In the genomic region with DNA sequence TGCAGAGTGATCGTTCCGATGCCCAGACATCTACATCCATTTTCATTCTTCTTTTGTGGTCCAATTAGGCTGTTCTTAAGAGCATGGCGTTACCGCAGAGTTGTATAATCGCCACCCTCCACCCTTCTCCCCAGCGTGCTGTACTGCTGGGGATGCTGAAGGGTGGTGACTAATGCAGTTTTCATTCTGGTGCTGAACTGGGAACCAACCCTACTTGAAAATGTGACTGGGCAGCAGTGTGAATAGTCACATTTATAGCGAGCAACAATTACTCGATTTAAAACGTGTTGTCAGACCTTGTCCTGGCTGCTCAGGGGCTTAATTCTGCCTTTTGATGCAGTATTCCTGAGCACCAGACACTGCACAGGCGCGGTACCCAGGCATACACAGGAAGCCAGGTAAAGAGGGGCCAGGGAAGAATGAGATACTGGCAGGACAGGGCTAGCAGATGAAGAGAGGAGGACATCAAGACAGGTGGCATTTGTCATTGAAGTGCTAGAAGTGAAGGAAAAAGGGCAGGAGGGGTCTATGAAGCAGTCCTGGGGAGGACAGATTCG, we compare ENCODE assay signal across 8 cellular contexts. TPM values are rescaled to one million over a fixed set of nuclear protein-coding genes. Genes with fewer than 3 reads are reported as not detected.
DNase-seq lines count a peak whose midpoint lies in the region; ATAC-seq and TF ChIP-seq lines count a peak whose summit lies in the region.

No MANE protein-coding gene starts in this region.

- no peak overlapping the region for H3K14ac ChIP-seq in mesenchymal stem cell (ENCODE audit: low read length in 2 of 2)

- H3K79me1 ChIP-seq in mesenchymal stem cell (replicated peaks; ENCODE audit: low read length, poor library complexity, severe bottlenecking) = peaks cover 7% of the 10 kb centered on the region

- no peak overlapping the region for H2BK15ac ChIP-seq in mesenchymal stem cell (ENCODE audit: low read depth, poor library complexity, severe bottlenecking)

- no peak overlapping the region for H2BK120ac ChIP-seq in mesenchymal stem cell (ENCODE audit: low read depth, low read length)

- ATAC-seq in activated CD8-positive, alpha-beta memory T cell treated with anti-CD3 and anti-CD28 coated beads, Interleukin-2, amount 10 ng/mL, durations not matched to agents 7 days and 5 days = peak; percentile 41
- ATAC-seq in HG02884 (IDR thresholded peaks at IDR 0.05; ENCODE audit: unreplicated experiment) = peak; percentile 12

- peaks cover 0 to 37% of the 10 kb centered on the region in 2 experiments for H3K36me3 ChIP-seq in mesenchymal stem cell (ENCODE audit: control insufficient read depth in 1 of 2, insufficient read depth in 2 of 2, low read depth in 1 of 2, low read length in 2 of 2)
- peaks cover 0 to 11% (median 0%) of the 10 kb centered on the region in 3 donors for H3K36me3 ChIP-seq in tibial nerve

- intact Hi-C loops in dorsolateral prefrontal cortex (cut with DNase I) = loop anchor here in 1 of 2 donors (2.0 to 5.0 kb wide), 3 partner anchors 69 to 664 kb away; partner anchors contain the start of genes GAS1, NAA35 and TUT7

- CTCF ChIA-PET in activated CD8-positive, alpha-beta memory T cell treated with anti-CD3 and anti-CD28 coated beads, Interleukin-2, amount 10 ng/mL, durations not matched to agents 7 days and 5 days (lab: Charles Lee) = interaction anchor here (0.7 to 1.1 kb wide), 3 partner anchors 16 to 51 kb away, joined by 3 read pairs; no protein-coding TSS in a partner anchor

- H3K4ac ChIP-seq in mesenchymal stem cell (ENCODE audit: low read depth in 1 of 2, low read length in 2 of 2) = peak overlapping the region in 1 of 2 experiments; percentile 26

- no peak overlapping the region for H4K8ac ChIP-seq in mesenchymal stem cell (ENCODE audit: low read length)

- H3K4me1 ChIP-seq in mesenchymal stem cell (ENCODE audit: control insufficient read depth, insufficient read depth, low read depth, low read length) = peaks cover 8% of the 10 kb centered on the region
- peaks cover 0 to 35% (median 18%) of the 10 kb centered on the region in 4 donors for H3K4me1 ChIP-seq in tibial nerve

- WGBS in mesenchymal stem cell = 35% methylated on average over 10 of the region's 12 CpGs
- 14 to 19% methylated on average over 12 of the region's 12 CpGs for WGBS in tibial nerve, 2 donors

- H3K4me3 Mint-ChIP-seq in activated CD8-positive, alpha-beta memory T cell treated with anti-CD3 and anti-CD28 coated beads, Interleukin-2, amount 10 ng/mL, durations not matched to agents 7 days and 5 days = peak overlapping the region; percentile 82

- H3K4me1 Mint-ChIP-seq in activated CD8-positive, alpha-beta memory T cell treated with anti-CD3 and anti-CD28 coated beads, Interleukin-2, amount 10 ng/mL, durations not matched to agents 7 days and 5 days = peaks cover 39% of the 10 kb centered on the region

- H3K4me3 ChIP-seq in dorsolateral prefrontal cortex = peak overlapping the region; percentile 63 to 100 (median 95)
- peak overlapping the region; percentile 84 to 97 for H3K4me3 ChIP-seq in mesenchymal stem cell (ENCODE audit: insufficient read depth in 1 of 2, low read depth in 1 of 2, low read length in 2 of 2)
- H3K4me3 ChIP-seq in tibial nerve = peak overlapping the region; percentile 77 to 96 (median 87)

- peak overlapping the region in 1 of 2 experiments; percentile 31 for H3K18ac ChIP-seq in mesenchymal stem cell (ENCODE audit: low read depth in 1 of 2, low read length in 2 of 2)

- H2AFZ ChIP-seq in mesenchymal stem cell (ENCODE audit: low read depth, low read length) = peak overlapping the region; percentile 87

- H2BK5ac ChIP-seq in mesenchymal stem cell (ENCODE audit: low read depth, low read length, poor library complexity, severe bottlenecking) = no peak overlapping the region

- peak overlapping the region; percentile 88 for H3K4me2 ChIP-seq in mesenchymal stem cell (ENCODE audit: low read length, poor library complexity, severe bottlenecking)

- H3K27ac ChIP-seq in dorsolateral prefrontal cortex (peak overlapping the region; percentile 86 to 100 (median 98)), mesenchymal stem cell (ENCODE audit: low read length, poor library complexity, severe bottlenecking) (peak overlapping the region; percentile 45), tibial nerve (peak overlapping the region; percentile 95 to 100 (median 99))

- H4K91ac ChIP-seq in mesenchymal stem cell (ENCODE audit: low read length) = no peak overlapping the region

- no peak for TF ChIP-seq POLR2A in tibial nerve (IDR thresholded peaks at IDR 0.05)

- H3K9me3 ChIP-seq in mesenchymal stem cell (ENCODE audit: control insufficient read depth, low read length) = no peaks in the 10 kb centered on the region
- H3K9me3 ChIP-seq in tibial nerve = no peaks in the 10 kb centered on the region

- no peaks in the 10 kb centered on the region for H3K27me3 Mint-ChIP-seq in activated CD8-positive, alpha-beta memory T cell treated with anti-CD3 and anti-CD28 coated beads, Interleukin-2, amount 10 ng/mL, durations not matched to agents 7 days and 5 days

- no peak overlapping the region for H2AK5ac ChIP-seq in mesenchymal stem cell (ENCODE audit: low read length, severe bottlenecking)

- H3K27ac Mint-ChIP-seq in activated CD8-positive, alpha-beta memory T cell treated with anti-CD3 and anti-CD28 coated beads, Interleukin-2, amount 10 ng/mL, durations not matched to agents 7 days and 5 days = peak overlapping the region; percentile 88

- peak overlapping the region; percentile 98 for H3K9ac ChIP-seq in mesenchymal stem cell (ENCODE audit: low read length)

- H3K9me3 Mint-ChIP-seq in activated CD8-positive, alpha-beta memory T cell treated with anti-CD3 and anti-CD28 coated beads, Interleukin-2, amount 10 ng/mL, durations not matched to agents 7 days and 5 days (ENCODE audit: low read depth) = no peaks in the 10 kb centered on the region

- no peak for DNase-seq in activated CD8-positive, alpha-beta memory T cell treated with anti-CD3 and anti-CD28 coated beads, Interleukin-2, amount 10 ng/mL, durations not matched to agents 7 days and 5 days
- no peak for DNase-seq in activated CD8-positive, alpha-beta memory T cell treated with anti-CD3 and anti-CD28 coated beads, Interleukin-2, amount 50 U/mL, for 4 hours
- peak; percentile 86 for DNase-seq in OCI-M1 (lab: John Stamatoyannopoulos, UW)
- DNase-seq in dorsolateral prefrontal cortex = peak in 4 of 10 donors; percentile 21 to 55 (median 40)
- DNase-seq in mesenchymal stem cell = peak; percentile 91
- DNase-seq in tibial nerve (ENCODE audit: low spot score in 2 of 2) = no peak
- no peak for DNase-seq in HT-29 (ENCODE audit: low spot score)

- peaks cover 9% of the 10 kb centered on the region for H3K36me3 Mint-ChIP-seq in activated CD8-positive, alpha-beta memory T cell treated with anti-CD3 and anti-CD28 coated beads, Interleukin-2, amount 10 ng/mL, durations not matched to agents 7 days and 5 days

- H2BK12ac ChIP-seq in mesenchymal stem cell (ENCODE audit: low read length in 2 of 2) = peak overlapping the region in 1 of 2 experiments; percentile 54

- no peak for TF ChIP-seq EP300 in tibial nerve (IDR thresholded peaks at IDR 0.05)

- H3K27me3 ChIP-seq in dorsolateral prefrontal cortex (no peaks in the 10 kb centered on the region), mesenchymal stem cell (ENCODE audit: control insufficient read depth in 1 of 2, insufficient read depth in 1 of 2, low read length in 2 of 2) (no peaks in the 10 kb centered on the region), tibial nerve (no peaks in the 10 kb centered on the region)

- TF ChIP-seq CTCF in dorsolateral prefrontal cortex (IDR thresholded peaks at IDR 0.05 in 54 of 56, conservative IDR thresholded peaks at IDR 0.05 in 2 of 56; ENCODE audit: low read depth in 1 of 56, partially characterized antibody in 56 of 56) = no peak
- TF ChIP-seq CTCF in tibial nerve (IDR thresholded peaks at IDR 0.05) = no peak

- no peak overlapping the region for H3K23ac ChIP-seq in mesenchymal stem cell (ENCODE audit: low read length in 2 of 2)

RNA-seq across cellular contexts. Expression of gene ISCA1, which starts 0.7 kb away (rescaled TPM):
- total RNA-seq in activated CD8-positive, alpha-beta memory T cell treated with anti-CD3 and anti-CD28 coated beads, Interleukin-2, amount 10 ng/mL, durations not matched to agents 7 days and 5 days = 10 to 100 TPM; 16.3 to 20.0 TPM
- total RNA-seq in dorsolateral prefrontal cortex (10 to 100 TPM; 41.6 to 97.5 (median 70.2) TPM), tibial nerve (10 to 100 TPM; 21.2 to 40.2 (median 32.7) TPM)
- 26.2 TPM for polyA plus RNA-seq in mesenchymal stem cell (2013, experiment 1 of 2)
- polyA plus RNA-seq in mesenchymal stem cell (2013, experiment 2 of 2) = 26.2 TPM
- total RNA-seq in HT-29 (2014; rRNA removed; shearing (Covaris generic)) = 12.2 and 12.8 TPM in 2 replicates

RNA-seq across cellular contexts. Expression of gene C9orf153, which starts 23.6 kb away (rescaled TPM):
- under 1 TPM in 1 of 2 experiments, not detected in 1; 0.38 TPM for total RNA-seq in activated CD8-positive, alpha-beta memory T cell treated with anti-CD3 and anti-CD28 coated beads, Interleukin-2, amount 10 ng/mL, durations not matched to agents 7 days and 5 days
- 1 to 10 TPM in 79 of 120 experiments, under 1 TPM in 38, not detected in 3; 0.27 to 6.2 (median 1.3) TPM for total RNA-seq in dorsolateral prefrontal cortex
- 0.28 TPM for polyA plus RNA-seq in mesenchymal stem cell (2013, experiment 1 of 2)
- polyA plus RNA-seq in mesenchymal stem cell (2013, experiment 2 of 2) = 0.08 TPM
- 1 to 10 TPM in 2 of 4 donors, under 1 TPM in 2; 0.66 to 2.9 (median 1.2) TPM for total RNA-seq in tibial nerve
- 0.56 TPM in 1 of 2 replicates, not detected in the other for total RNA-seq in HT-29 (2014; rRNA removed; shearing (Covaris generic))

Comparison
In these comparisons a context has a peak if more than half of its experiments do, and no peak if none do; other contexts are left out.
1. DNase-seq: peak in OCI-M1 (single experiment) and mesenchymal stem cell (single experiment); none in activated CD8-positive, alpha-beta memory T cell treated with anti-CD3 and anti-CD28 coated beads, Interleukin-2, amount 10 ng/mL, durations not matched to agents 7 days and 5 days (single experiment), activated CD8-positive, alpha-beta memory T cell treated with anti-CD3 and anti-CD28 coated beads, Interleukin-2, amount 50 U/mL, for 4 hours (single experiment), tibial nerve (0 of 2) and HT-29 (single experiment).
2. H3K27ac ChIP-seq: peak in every context shown above with its lines; median percentile 99 in tibial nerve; 98 in dorsolateral prefrontal cortex; 45 in mesenchymal stem cell.
3. Peak in every context shown above with its lines, with median percentiles within 50 percentile points of each other: H3K4me3 ChIP-seq.